33 cellular contexts compared by ENCODE assay signal in the genomic region with DNA sequence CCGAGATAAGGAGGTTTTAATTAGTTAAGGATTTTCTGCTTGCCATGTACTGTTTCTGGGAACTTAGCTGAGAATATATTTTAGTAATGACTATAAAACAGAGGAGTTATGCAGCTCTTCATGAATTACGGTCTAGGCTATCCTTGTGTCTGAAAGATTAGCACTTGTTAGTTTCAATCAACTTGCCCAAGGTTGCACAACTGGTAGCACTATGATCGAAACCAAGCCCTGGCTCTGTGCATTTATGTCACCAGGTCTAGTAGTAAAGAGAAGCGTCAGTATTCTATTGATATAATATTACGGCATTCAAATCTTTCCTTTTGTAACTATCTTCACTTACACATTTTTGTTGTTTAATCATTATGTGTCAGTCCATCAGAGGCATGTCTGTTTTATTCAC.
"Had no signal": no experiment of that assay in that cellular context is flagged by ENCODE, and none has a peak within 500 bp of the region (broad histone marks: within the 10 kb centered on the region; RNA-seq: fewer than 3 reads in every experiment).

No MANE protein-coding gene starts in this region.

- ATAC-seq: activated naive CD8-positive, alpha-beta T cell treated with anti-CD3 and anti-CD28 coated beads, Interleukin-2, amount 50 U/mL, for 24 hours; body of pancreas; effector memory CD8-positive, alpha-beta T cell; foreskin keratinocyte; gastrocnemius medialis; heart left ventricle; WTC11 had no signal

- H3K27ac Mint-ChIP-seq: activated CD4-positive, alpha-beta memory T cell treated with anti-CD3 and anti-CD28 coated beads, Interleukin-2, amount 10 ng/mL, durations not matched to agents 7 days and 5 days; activated CD4-positive, alpha-beta T cell treated with anti-CD3 and anti-CD28 coated beads, Interleukin-2, amount 10 ng/mL, durations not matched to agents 7 days and 5 days; activated naive CD4-positive, alpha-beta T cell treated with anti-CD3 and anti-CD28 coated beads for 36 hours; activated naive CD4-positive, alpha-beta T cell treated with anti-CD3 and anti-CD28 coated beads, Interleukin-2, amount 50 U/mL, for 24 hours; activated naive CD8-positive, alpha-beta T cell treated with anti-CD3 and anti-CD28 coated beads for 36 hours; activated naive CD8-positive, alpha-beta T cell treated with anti-CD3 and anti-CD28 coated beads, Interleukin-2, amount 50 U/mL, for 24 hours; activated T-helper 1 cell treated with anti-CD3 and anti-CD28 coated beads, Interleukin-12 subunit alpha, Interleukin-12 subunit beta, Interleukin-2, Interleukin-4 antibody, amounts not matched to agents 30 ng/mL and 10 ng/mL and 1 ng/mL, durations not matched to agents 14 hours and 24 hours and 36 hours; activated T-helper 2 cell treated with anti-CD3 and anti-CD28 coated beads, Interferon-gamma antibody, Interleukin-2, Interleukin-4, amounts not matched to agents 10 μg/mL and 5 μg/mL and 100 μg/mL, durations not matched to agents 14 hours and 24 hours and 36 hours; effector memory CD8-positive, alpha-beta T cell; WTC11 had no signal

- H3K4me1 ChIP-seq: adrenal gland, body of pancreas, foreskin keratinocyte, gastrocnemius medialis, heart left ventricle had no signal

- H3K4me1 Mint-ChIP-seq: activated CD4-positive, alpha-beta memory T cell treated with anti-CD3 and anti-CD28 coated beads, Interleukin-2, amount 10 ng/mL, durations not matched to agents 7 days and 5 days; activated CD4-positive, alpha-beta T cell treated with anti-CD3 and anti-CD28 coated beads, Interleukin-2, amount 10 ng/mL, durations not matched to agents 7 days and 5 days; activated naive CD4-positive, alpha-beta T cell treated with anti-CD3 and anti-CD28 coated beads, Interleukin-2, amount 50 U/mL, for 24 hours; activated naive CD8-positive, alpha-beta T cell treated with anti-CD3 and anti-CD28 coated beads for 36 hours; activated naive CD8-positive, alpha-beta T cell treated with anti-CD3 and anti-CD28 coated beads, Interleukin-2, amount 50 U/mL, for 24 hours; WTC11 had no signal

- H3K27me3 Mint-ChIP-seq: activated CD4-positive, alpha-beta memory T cell treated with anti-CD3 and anti-CD28 coated beads, Interleukin-2, amount 10 ng/mL, durations not matched to agents 7 days and 5 days; activated CD4-positive, alpha-beta T cell treated with anti-CD3 and anti-CD28 coated beads, Interleukin-2, amount 10 ng/mL, durations not matched to agents 7 days and 5 days; activated naive CD4-positive, alpha-beta T cell treated with anti-CD3 and anti-CD28 coated beads, Interleukin-2, amount 50 U/mL, for 24 hours; activated naive CD8-positive, alpha-beta T cell treated with anti-CD3 and anti-CD28 coated beads for 36 hours; activated naive CD8-positive, alpha-beta T cell treated with anti-CD3 and anti-CD28 coated beads, Interleukin-2, amount 50 U/mL, for 24 hours; effector memory CD8-positive, alpha-beta T cell had no signal

- H3K27ac ChIP-seq: adrenal gland, body of pancreas, esophagus muscularis mucosa, foreskin keratinocyte, gastrocnemius medialis, heart left ventricle, VCaP had no signal

- H3K4me3 ChIP-seq: adrenal gland, body of pancreas, esophagus muscularis mucosa, gastrocnemius medialis, heart left ventricle had no signal

- H3K9me3 ChIP-seq: adrenal gland, body of pancreas, esophagus muscularis mucosa, gastrocnemius medialis, heart left ventricle had no signal

- DNase-seq: activated CD4-positive, alpha-beta memory T cell treated with anti-CD3 and anti-CD28 coated beads, Interleukin-2, amount 10 ng/mL, durations not matched to agents 7 days and 5 days; activated CD4-positive, alpha-beta T cell treated with anti-CD3 and anti-CD28 coated beads for 1 hour; activated CD4-positive, alpha-beta T cell treated with anti-CD3 and anti-CD28 coated beads for 4 hours; activated CD4-positive, alpha-beta T cell treated with anti-CD3 and anti-CD28 coated beads, Interleukin-2, amount 10 ng/mL, durations not matched to agents 7 days and 5 days; activated CD4-positive, alpha-beta T cell treated with anti-CD3 and anti-CD28 coated beads, Interleukin-2, amount 50 U/mL, for 4 hours; activated CD8-positive, alpha-beta memory T cell treated with anti-CD3 and anti-CD28 coated beads, Interleukin-2, amount 50 U/mL, for 4 hours; activated effector memory CD4-positive, alpha-beta T cell treated with anti-CD3 and anti-CD28 coated beads, Interleukin-2, amount 50 U/mL, for 16 hours; activated naive CD4-positive, alpha-beta T cell treated with anti-CD3 and anti-CD28 coated beads for 36 hours; activated naive CD8-positive, alpha-beta T cell treated with anti-CD3 and anti-CD28 coated beads for 36 hours; activated naive CD8-positive, alpha-beta T cell treated with anti-CD3 and anti-CD28 coated beads, Interleukin-2, amount 50 U/mL, for 24 hours; activated T-cell treated with anti-CD3 and anti-CD28 coated beads, Interleukin-2, amount 50 U/mL, for 1 hour; activated T-cell treated with anti-CD3 and anti-CD28 coated beads, Interleukin-2, amount 50 U/mL, for 48 hours; adrenal gland; amygdala; aorta; body of pancreas; caudate nucleus; cortex of kidney; dermis blood vessel endothelial cell; effector CD4-positive, alpha-beta T cell; effector memory CD8-positive, alpha-beta T cell; erythroblast; foreskin keratinocyte; gastrocnemius medialis; glutamatergic neuron; heart left ventricle; T-helper 2 cell had no signal

- H3K4me3 Mint-ChIP-seq: activated CD4-positive, alpha-beta memory T cell treated with anti-CD3 and anti-CD28 coated beads, Interleukin-2, amount 10 ng/mL, durations not matched to agents 7 days and 5 days; activated CD4-positive, alpha-beta T cell treated with anti-CD3 and anti-CD28 coated beads, Interleukin-2, amount 10 ng/mL, durations not matched to agents 7 days and 5 days; activated naive CD4-positive, alpha-beta T cell treated with anti-CD3 and anti-CD28 coated beads for 36 hours; activated naive CD4-positive, alpha-beta T cell treated with anti-CD3 and anti-CD28 coated beads, Interleukin-2, amount 50 U/mL, for 24 hours; activated naive CD8-positive, alpha-beta T cell treated with anti-CD3 and anti-CD28 coated beads for 36 hours; activated naive CD8-positive, alpha-beta T cell treated with anti-CD3 and anti-CD28 coated beads, Interleukin-2, amount 50 U/mL, for 24 hours; activated T-helper 1 cell treated with anti-CD3 and anti-CD28 coated beads, Interleukin-12 subunit alpha, Interleukin-12 subunit beta, Interleukin-2, Interleukin-4 antibody, amounts not matched to agents 30 ng/mL and 10 ng/mL and 1 ng/mL, durations not matched to agents 14 hours and 24 hours and 36 hours; effector memory CD8-positive, alpha-beta T cell; WTC11 had no signal

- H3K36me3 ChIP-seq: adrenal gland, esophagus muscularis mucosa, gastrocnemius medialis, heart left ventricle had no signal

- H3K27me3 ChIP-seq: adrenal gland, body of pancreas, esophagus muscularis mucosa, foreskin keratinocyte, gastrocnemius medialis, heart left ventricle had no signal

- H3K9me3 Mint-ChIP-seq: activated CD4-positive, alpha-beta T cell treated with anti-CD3 and anti-CD28 coated beads, Interleukin-2, amount 10 ng/mL, durations not matched to agents 7 days and 5 days; activated naive CD4-positive, alpha-beta T cell treated with anti-CD3 and anti-CD28 coated beads for 36 hours; activated naive CD8-positive, alpha-beta T cell treated with anti-CD3 and anti-CD28 coated beads for 36 hours; activated naive CD8-positive, alpha-beta T cell treated with anti-CD3 and anti-CD28 coated beads, Interleukin-2, amount 50 U/mL, for 24 hours; activated T-helper 1 cell treated with anti-CD3 and anti-CD28 coated beads, Interleukin-12 subunit alpha, Interleukin-12 subunit beta, Interleukin-2, Interleukin-4 antibody, amounts not matched to agents 30 ng/mL and 10 ng/mL and 1 ng/mL, durations not matched to agents 14 hours and 24 hours and 36 hours; activated T-helper 2 cell treated with anti-CD3 and anti-CD28 coated beads, Interferon-gamma antibody, Interleukin-2, Interleukin-4, amounts not matched to agents 10 μg/mL and 5 μg/mL and 100 μg/mL, durations not matched to agents 14 hours and 24 hours and 36 hours; WTC11 had no signal

- H3K36me3 Mint-ChIP-seq: activated naive CD4-positive, alpha-beta T cell treated with anti-CD3 and anti-CD28 coated beads, Interleukin-2, amount 50 U/mL, for 24 hours; activated naive CD8-positive, alpha-beta T cell treated with anti-CD3 and anti-CD28 coated beads for 36 hours; WTC11 had no signal
